In genomic region chr11:71420455-71421241, GRCh38 we compare ENCODE assay signal across 8 cellular contexts. TPM values are rescaled to one million over a fixed set of nuclear protein-coding genes. Genes with fewer than 3 reads are reported as not detected.
DNase-seq lines count a peak whose midpoint lies in the region; TF ChIP-seq lines count a peak whose summit lies in the region.

No MANE protein-coding gene starts in this region.

- DNase-seq in AG04450 (ENCODE audit: low read depth, low spot score) (peak; percentile 3), GM10266 (ENCODE audit: extremely low spot score) (peak; percentile 40), NCI-H1694 (lab: John Stamatoyannopoulos, UW) (peak; percentile 34), ascending aorta (ENCODE audit: low spot score in 2 of 2) (no peak), iPS-NIHi11 (ENCODE audit: low spot score) (peak; percentile 77), type B pancreatic cell (ENCODE audit: extremely low spot score, unreplicated experiment) (no peak), posterior vena cava (ENCODE audit: low spot score) (no peak)
- no peak for DNase-seq in activated naive CD4-positive, alpha-beta T cell treated with Interleukin-2 at 50 U/mL for 16 hours

- no peaks in the 10 kb centered on the region for H3K36me3 Mint-ChIP-seq in type B pancreatic cell

- H3K9me3 Mint-ChIP-seq in type B pancreatic cell = no peaks in the 10 kb centered on the region

- CTCF ChIA-PET in AG04450 (lab: Charles Lee) = interaction anchor here (0.6 to 0.7 kb wide), 2 partner anchors 159 to 952 kb away, joined by 3 read pairs; no protein-coding TSS in a partner anchor

- H3K27me3 Mint-ChIP-seq in type B pancreatic cell = no peaks in the 10 kb centered on the region

- no peak overlapping the region for H3K4me3 Mint-ChIP-seq in type B pancreatic cell

- peaks cover 4% of the 10 kb centered on the region for H3K27me3 ChIP-seq in AG04450 (ENCODE audit: control insufficient read depth, insufficient read depth, low read length)
- H3K27me3 ChIP-seq in ascending aorta = no peaks in the 10 kb centered on the region

- H3K27ac ChIP-seq in AG04450 (ENCODE audit: low read depth, low read length) (no peak overlapping the region), ascending aorta (no peak overlapping the region)

- H3K9me3 ChIP-seq in AG04450 (ENCODE audit: control insufficient read depth, insufficient read depth, low read length) = no peaks in the 10 kb centered on the region
- no peaks in the 10 kb centered on the region for H3K9me3 ChIP-seq in ascending aorta

- POLR2A ChIA-PET in AG04450 (lab: Yijun Ruan, JAX) = no interaction called here

- no peaks in the 10 kb centered on the region for H3K4me1 Mint-ChIP-seq in type B pancreatic cell (ENCODE audit: unreplicated experiment)

- intact Hi-C loops in ascending aorta (cut with DNase I) = loop anchor here (5.0 kb wide), 1 partner anchor 953 kb away; no protein-coding TSS in a partner anchor
- intact Hi-C loops in posterior vena cava (cut with DNase I) = no loop called here

- H3K4me1 ChIP-seq in ascending aorta = no peaks in the 10 kb centered on the region

- H3K36me3 ChIP-seq in ascending aorta = no peaks in the 10 kb centered on the region

- no peak overlapping the region for H3K4me3 ChIP-seq in AG04450 (ENCODE audit: low read depth, low read length)
- no peak overlapping the region for H3K4me3 ChIP-seq in ascending aorta

- TF ChIP-seq CTCF in AG04450 (IDR thresholded peaks at IDR 0.05; ENCODE audit: low read depth, low read length) (peak; percentile 73), GM10266 (IDR thresholded peaks at IDR 0.05; ENCODE audit: control insufficient read depth, insufficient read depth, low read depth, missing control alignments) (peak; percentile 66), ascending aorta (IDR thresholded peaks at IDR 0.05) (peak in 2 of 3 experiments; percentile 27 to 47), type B pancreatic cell (conservative IDR thresholded peaks at IDR 0.05) (peak; percentile 86)

- no peak overlapping the region for H3K27ac Mint-ChIP-seq in type B pancreatic cell

RNA-seq across cellular contexts. Expression of gene DHCR7, which starts 27.5 kb away (rescaled TPM):
- 40.2 and 45.8 TPM in 2 replicates for polyA plus RNA-seq in AG04450 (2011; rRNA removed)
- polyA minus RNA-seq in AG04450 (2011; rRNA and poly(A)+ RNA removed) = 48.0 and 48.4 TPM in 2 replicates
- 66.2 TPM for total RNA-seq in ascending aorta
- total RNA-seq in type B pancreatic cell (ENCODE audit: low replicate concordance) = 97.0 and 99.1 TPM in 2 replicates
- 10 to 100 TPM; 14.9 to 15.5 TPM for total RNA-seq in posterior vena cava

RNA-seq across cellular contexts. Expression of gene NADSYN1, which starts 32.4 kb away (rescaled TPM):
- polyA plus RNA-seq in AG04450 (2011; rRNA removed) = 39.0 and 51.2 TPM in 2 replicates
- polyA minus RNA-seq in AG04450 (2011; rRNA and poly(A)+ RNA removed) = 70.7 and 97.3 TPM in 2 replicates
- total RNA-seq in ascending aorta (33.3 TPM), type B pancreatic cell (ENCODE audit: low replicate concordance) (66.6 and 96.7 TPM in 2 replicates), posterior vena cava (10 to 100 TPM; 38.7 to 48.1 TPM)

Comparison
In these comparisons a context has a peak if more than half of its experiments do, and no peak if none do; other contexts are left out.
1. DNase-seq: peak in AG04450 (single experiment), GM10266 (single experiment), NCI-H1694 (single experiment) and iPS-NIHi11 (single experiment); none in ascending aorta (0 of 2), type B pancreatic cell (single experiment), posterior vena cava (single experiment) and activated naive CD4-positive, alpha-beta T cell treated with Interleukin-2 at 50 U/mL for 16 hours (single experiment).
2. Peak in every context shown above with its lines, with median percentiles within 50 percentile points of each other: CTCF ChIP-seq.